Comparison of ENCODE assay signal across 8 cellular contexts in genomic region chr18:21112543-21113105, GRCh38. TPM values are rescaled to one million over a fixed set of nuclear protein-coding genes. Genes with fewer than 3 reads are reported as not detected.
DNase-seq lines count a peak whose midpoint lies in the region.

No MANE protein-coding gene starts in this region.

- DNase-seq in DMS53 (lab: John Stamatoyannopoulos, UW) (peak; percentile 31), DMS53 treated with DMSO at 0.1 percent for 48 hours (lab: John Stamatoyannopoulos, UW; ENCODE audit: unreplicated experiment) (no peak), cerebellar nuclear complex (lab: John Stamatoyannopoulos, UW) (no peak), hippocampal formation (lab: John Stamatoyannopoulos, UW) (no peak), GM19238 (ENCODE audit: insufficient read length, low spot score) (no peak)
- DNase-seq in activated CD4-positive, alpha-beta memory T cell treated with anti-CD3 and anti-CD28 coated beads, Interleukin-2, amount 10 ng/mL, durations not matched to agents 7 days and 5 days: no peak

- no peaks in the 10 kb centered on the region for H3K4me1 ChIP-seq in stomach smooth muscle (ENCODE audit: control insufficient read depth, insufficient read depth, low read length)

- POLR2A ChIA-PET in activated CD4-positive, alpha-beta memory T cell treated with anti-CD3 and anti-CD28 coated beads, Interleukin-2, amount 10 ng/mL, durations not matched to agents 7 days and 5 days (lab: Charles Lee): interaction anchor here (1.0 to 1.6 kb wide), 5 partner anchors 9 to 635 kb away, joined by 3 to 13 read pairs (median 3); partner anchors contain the start of gene ESCO1

- H3K4me3 ChIP-seq in iPS-11a (ENCODE audit: low read depth, low read length): peak overlapping the region; percentile 63
- H3K4me3 ChIP-seq in stomach smooth muscle (ENCODE audit: low read length in 2 of 2): peak overlapping the region; percentile 67 to 87

- H3K4me1 Mint-ChIP-seq in activated CD4-positive, alpha-beta memory T cell treated with anti-CD3 and anti-CD28 coated beads, Interleukin-2, amount 10 ng/mL, durations not matched to agents 7 days and 5 days: peaks cover 6% of the 10 kb centered on the region

- no peaks in the 10 kb centered on the region for H3K27me3 ChIP-seq in stomach smooth muscle (ENCODE audit: control insufficient read depth in 1 of 2, insufficient read depth in 2 of 2, low read length in 2 of 2)

- H3K4me3 Mint-ChIP-seq in activated CD4-positive, alpha-beta memory T cell treated with anti-CD3 and anti-CD28 coated beads, Interleukin-2, amount 10 ng/mL, durations not matched to agents 7 days and 5 days: no peak overlapping the region

- peak overlapping the region; percentile 58 to 70 for H3K9ac ChIP-seq in stomach smooth muscle (ENCODE audit: low read length in 2 of 2)

- no peaks in the 10 kb centered on the region for H3K27me3 Mint-ChIP-seq in activated CD4-positive, alpha-beta memory T cell treated with anti-CD3 and anti-CD28 coated beads, Interleukin-2, amount 10 ng/mL, durations not matched to agents 7 days and 5 days

- H3K9me3 ChIP-seq in stomach smooth muscle (ENCODE audit: control insufficient read depth in 2 of 2, low read length in 2 of 2): no peaks in the 10 kb centered on the region

- H3K36me3 Mint-ChIP-seq in activated CD4-positive, alpha-beta memory T cell treated with anti-CD3 and anti-CD28 coated beads, Interleukin-2, amount 10 ng/mL, durations not matched to agents 7 days and 5 days (ENCODE audit: low read depth): peaks cover 7% of the 10 kb centered on the region

- H3K9me3 Mint-ChIP-seq in activated CD4-positive, alpha-beta memory T cell treated with anti-CD3 and anti-CD28 coated beads, Interleukin-2, amount 10 ng/mL, durations not matched to agents 7 days and 5 days: no peaks in the 10 kb centered on the region

- peak overlapping the region; percentile 83 for H3K27ac ChIP-seq in stomach smooth muscle (ENCODE audit: low read length)

- H3K36me3 ChIP-seq in stomach smooth muscle (ENCODE audit: control insufficient read depth in 2 of 2, insufficient read depth in 2 of 2, low read length in 2 of 2): no peaks in the 10 kb centered on the region

- peak overlapping the region; percentile 18 for H3K27ac Mint-ChIP-seq in activated CD4-positive, alpha-beta memory T cell treated with anti-CD3 and anti-CD28 coated beads, Interleukin-2, amount 10 ng/mL, durations not matched to agents 7 days and 5 days

- CTCF ChIA-PET in activated CD4-positive, alpha-beta memory T cell treated with anti-CD3 and anti-CD28 coated beads, Interleukin-2, amount 10 ng/mL, durations not matched to agents 7 days and 5 days (lab: Charles Lee): interaction anchor here (1.0 kb wide), 1 partner anchor 630 kb away, joined by 3 read pairs; no protein-coding TSS in a partner anchor

RNA-seq across cellular contexts. Expression of gene ROCK1, which starts 1.0 kb away (rescaled TPM):
- total RNA-seq in activated CD4-positive, alpha-beta memory T cell treated with anti-CD3 and anti-CD28 coated beads, Interleukin-2, amount 10 ng/mL, durations not matched to agents 7 days and 5 days: 10 to 100 TPM; 67.0 to 71.5 TPM
